19 cellular contexts compared by ENCODE assay signal in the genomic region with DNA sequence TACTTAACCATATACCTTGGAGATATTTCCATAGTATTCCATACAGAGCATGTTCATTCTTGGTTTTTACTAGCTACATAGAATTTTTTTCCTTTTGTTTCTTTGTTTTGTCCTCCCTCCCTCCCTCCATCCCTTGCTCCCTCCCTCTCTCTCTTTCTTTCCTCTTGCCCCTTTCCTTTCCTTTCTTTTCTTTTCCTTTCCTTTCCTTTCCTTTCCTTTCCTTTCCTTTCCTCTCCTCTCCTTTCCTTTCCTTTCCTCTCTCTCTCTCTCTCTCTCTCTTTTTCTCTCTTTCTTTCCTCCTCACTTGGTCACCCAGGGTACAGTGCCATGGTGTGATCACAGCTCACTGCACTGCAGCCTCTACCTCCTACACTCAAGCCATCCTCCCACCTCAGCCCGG.
"Had no signal": no experiment of that assay in that cellular context is flagged by ENCODE, and none has a peak within 500 bp of the region (broad histone marks: within the 10 kb centered on the region; RNA-seq: fewer than 3 reads in every experiment).

No MANE protein-coding gene starts in this region.

- H3K36me3 ChIP-seq: heart left ventricle, ovary, right atrium auricular region, upper lobe of left lung, uterus had no signal

- H3K27me3 Mint-ChIP-seq: stimulated activated naive CD8-positive, alpha-beta T cell treated with anti-CD3 and anti-CD28 coated beads, Interleukin-15, amount 100 ng/mL, for 72 hours had no signal

- H3K27ac ChIP-seq: ovary, right atrium auricular region, upper lobe of left lung, uterus had no signal

- H3K4me3 Mint-ChIP-seq: naive thymus-derived CD4-positive, alpha-beta T cell; neural crest cell; stimulated activated effector memory CD8-positive, alpha-beta T cell treated with anti-CD3 and anti-CD28 coated beads, Interleukin-12 subunit alpha, Interleukin-12 subunit beta, amount 100 ng/mL, for 72 hours; stimulated activated naive CD8-positive, alpha-beta T cell treated with anti-CD3 and anti-CD28 coated beads, Interleukin-15, amount 100 ng/mL, for 72 hours had no signal

- H3K36me3 Mint-ChIP-seq: stimulated activated effector memory CD8-positive, alpha-beta T cell treated with anti-CD3 and anti-CD28 coated beads, Interleukin-12 subunit alpha, Interleukin-12 subunit beta, amount 100 ng/mL, for 72 hours had no signal

- H3K4me1 ChIP-seq: upper lobe of left lung, uterus had no signal

- H3K27me3 ChIP-seq: heart left ventricle, ovary, right atrium auricular region, upper lobe of left lung, uterus had no signal

- H3K9me3 Mint-ChIP-seq: naive thymus-derived CD4-positive, alpha-beta T cell; neural crest cell; stimulated activated effector memory CD8-positive, alpha-beta T cell treated with anti-CD3 and anti-CD28 coated beads, Interleukin-12 subunit alpha, Interleukin-12 subunit beta, amount 100 ng/mL, for 72 hours; stimulated activated naive CD8-positive, alpha-beta T cell treated with anti-CD3 and anti-CD28 coated beads, Interleukin-15, amount 100 ng/mL, for 72 hours had no signal

- H3K4me1 Mint-ChIP-seq: naive thymus-derived CD4-positive, alpha-beta T cell; stimulated activated effector memory CD8-positive, alpha-beta T cell treated with anti-CD3 and anti-CD28 coated beads, Interleukin-12 subunit alpha, Interleukin-12 subunit beta, amount 100 ng/mL, for 72 hours; stimulated activated naive CD8-positive, alpha-beta T cell treated with anti-CD3 and anti-CD28 coated beads, Interleukin-15, amount 100 ng/mL, for 72 hours had no signal

- H3K9me3 ChIP-seq: ovary, right atrium auricular region, upper lobe of left lung, uterus had no signal

- DNase-seq: effector memory CD4-positive, alpha-beta T cell; heart left ventricle; hippocampal formation; left colon; mesendoderm; naive thymus-derived CD4-positive, alpha-beta T cell; ovary; stimulated activated CD4-positive, alpha-beta T cell treated with anti-CD3 and anti-CD28 coated beads, Interleukin-4, amount 100 ng/mL, for 1 hour; stimulated activated CD8-positive, alpha-beta memory T cell treated with anti-CD3 and anti-CD28 coated beads, Interleukin-4, amount 100 ng/mL, for 48 hours; stimulated activated naive CD8-positive, alpha-beta T cell treated with anti-CD3 and anti-CD28 coated beads, Interleukin-15, amount 100 ng/mL, for 72 hours; upper lobe of left lung; uterus had no signal

- H3K27ac Mint-ChIP-seq: stimulated activated effector memory CD8-positive, alpha-beta T cell treated with anti-CD3 and anti-CD28 coated beads, Interleukin-12 subunit alpha, Interleukin-12 subunit beta, amount 100 ng/mL, for 72 hours; stimulated activated naive CD8-positive, alpha-beta T cell treated with anti-CD3 and anti-CD28 coated beads, Interleukin-15, amount 100 ng/mL, for 72 hours had no signal

- ATAC-seq: esophagus mucosa; left colon; naive thymus-derived CD4-positive, alpha-beta T cell; stimulated activated effector memory CD8-positive, alpha-beta T cell treated with anti-CD3 and anti-CD28 coated beads, Interleukin-12 subunit alpha, Interleukin-12 subunit beta, amount 100 ng/mL, for 72 hours; stimulated activated naive CD8-positive, alpha-beta T cell treated with anti-CD3 and anti-CD28 coated beads, Interleukin-15, amount 100 ng/mL, for 72 hours had no signal

- H3K4me3 ChIP-seq: heart left ventricle, ovary, right atrium auricular region, smooth muscle cell, upper lobe of left lung, uterus had no signal

- H3K4me2 ChIP-seq: smooth muscle cell had no signal

- FAIRE-seq: endometrium, frontal cortex had no signal
